ENCODE assay signal across 1 cellular context in genomic region chr3:71708478-71709098, GRCh38.
TF ChIP-seq lines count a peak whose summit lies in the region.

No MANE protein-coding gene starts in this region.

TF ChIP-seq in HepG2, 621 proteins besides CTCF, POLR2A, EP300 and RAD21:
- TF ChIP-seq, protein P1, sequence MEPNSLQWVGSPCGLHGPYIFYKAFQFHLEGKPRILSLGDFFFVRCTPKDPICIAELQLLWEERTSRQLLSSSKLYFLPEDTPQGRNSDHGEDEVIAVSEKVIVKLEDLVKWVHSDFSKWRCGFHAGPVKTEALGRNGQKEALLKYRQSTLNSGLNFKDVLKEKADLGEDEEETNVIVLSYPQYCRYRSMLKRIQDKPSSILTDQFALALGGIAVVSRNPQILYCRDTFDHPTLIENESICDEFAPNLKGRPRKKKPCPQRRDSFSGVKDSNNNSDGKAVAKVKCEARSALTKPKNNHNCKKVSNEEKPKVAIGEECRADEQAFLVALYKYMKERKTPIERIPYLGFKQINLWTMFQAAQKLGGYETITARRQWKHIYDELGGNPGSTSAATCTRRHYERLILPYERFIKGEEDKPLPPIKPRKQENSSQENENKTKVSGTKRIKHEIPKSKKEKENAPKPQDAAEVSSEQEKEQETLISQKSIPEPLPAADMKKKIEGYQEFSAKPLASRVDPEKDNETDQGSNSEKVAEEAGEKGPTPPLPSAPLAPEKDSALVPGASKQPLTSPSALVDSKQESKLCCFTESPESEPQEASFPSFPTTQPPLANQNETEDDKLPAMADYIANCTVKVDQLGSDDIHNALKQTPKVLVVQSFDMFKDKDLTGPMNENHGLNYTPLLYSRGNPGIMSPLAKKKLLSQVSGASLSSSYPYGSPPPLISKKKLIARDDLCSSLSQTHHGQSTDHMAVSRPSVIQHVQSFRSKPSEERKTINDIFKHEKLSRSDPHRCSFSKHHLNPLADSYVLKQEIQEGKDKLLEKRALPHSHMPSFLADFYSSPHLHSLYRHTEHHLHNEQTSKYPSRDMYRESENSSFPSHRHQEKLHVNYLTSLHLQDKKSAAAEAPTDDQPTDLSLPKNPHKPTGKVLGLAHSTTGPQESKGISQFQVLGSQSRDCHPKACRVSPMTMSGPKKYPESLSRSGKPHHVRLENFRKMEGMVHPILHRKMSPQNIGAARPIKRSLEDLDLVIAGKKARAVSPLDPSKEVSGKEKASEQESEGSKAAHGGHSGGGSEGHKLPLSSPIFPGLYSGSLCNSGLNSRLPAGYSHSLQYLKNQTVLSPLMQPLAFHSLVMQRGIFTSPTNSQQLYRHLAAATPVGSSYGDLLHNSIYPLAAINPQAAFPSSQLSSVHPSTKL (CRISPR knock-in tag; IDR thresholded peaks at IDR 0.05) = no peak
- TF ChIP-seq MZF1 (CRISPR knock-in tag; IDR thresholded peaks at IDR 0.05; ENCODE audit: borderline replicate concordance) = no peak
- TF ChIP-seq HIVEP1 (CRISPR knock-in tag; IDR thresholded peaks at IDR 0.05) = no peak
- TF ChIP-seq, protein P2, sequence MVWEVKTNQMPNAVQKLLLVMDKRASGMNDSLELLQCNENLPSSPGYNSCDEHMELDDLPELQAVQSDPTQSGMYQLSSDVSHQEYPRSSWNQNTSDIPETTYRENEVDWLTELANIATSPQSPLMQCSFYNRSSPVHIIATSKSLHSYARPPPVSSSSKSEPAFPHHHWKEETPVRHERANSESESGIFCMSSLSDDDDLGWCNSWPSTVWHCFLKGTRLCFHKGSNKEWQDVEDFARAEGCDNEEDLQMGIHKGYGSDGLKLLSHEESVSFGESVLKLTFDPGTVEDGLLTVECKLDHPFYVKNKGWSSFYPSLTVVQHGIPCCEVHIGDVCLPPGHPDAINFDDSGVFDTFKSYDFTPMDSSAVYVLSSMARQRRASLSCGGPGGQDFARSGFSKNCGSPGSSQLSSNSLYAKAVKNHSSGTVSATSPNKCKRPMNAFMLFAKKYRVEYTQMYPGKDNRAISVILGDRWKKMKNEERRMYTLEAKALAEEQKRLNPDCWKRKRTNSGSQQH (CRISPR knock-in tag; IDR thresholded peaks at IDR 0.05; ENCODE audit: low read depth) = no peak
- TF ChIP-seq TGIF2 (CRISPR knock-in tag; IDR thresholded peaks at IDR 0.05) = no peak
- TF ChIP-seq ZNF335 (CRISPR knock-in tag; IDR thresholded peaks at IDR 0.05) = no peak
- no peak for TF ChIP-seq ZNF670 (CRISPR knock-in tag; IDR thresholded peaks at IDR 0.05; ENCODE audit: borderline replicate concordance)
- TF ChIP-seq GTF3A (CRISPR knock-in tag; conservative IDR thresholded peaks at IDR 0.05) = no peak
- no peak for TF ChIP-seq TEF (CRISPR knock-in tag; IDR thresholded peaks at IDR 0.05)
- TF ChIP-seq TCF12 (IDR thresholded peaks at IDR 0.05) = no peak
- TF ChIP-seq TCF12 (CRISPR knock-in tag; IDR thresholded peaks at IDR 0.05) = no peak
- TF ChIP-seq HMG20B (CRISPR knock-in tag; conservative IDR thresholded peaks at IDR 0.05) = no peak
- TF ChIP-seq, protein P3, sequence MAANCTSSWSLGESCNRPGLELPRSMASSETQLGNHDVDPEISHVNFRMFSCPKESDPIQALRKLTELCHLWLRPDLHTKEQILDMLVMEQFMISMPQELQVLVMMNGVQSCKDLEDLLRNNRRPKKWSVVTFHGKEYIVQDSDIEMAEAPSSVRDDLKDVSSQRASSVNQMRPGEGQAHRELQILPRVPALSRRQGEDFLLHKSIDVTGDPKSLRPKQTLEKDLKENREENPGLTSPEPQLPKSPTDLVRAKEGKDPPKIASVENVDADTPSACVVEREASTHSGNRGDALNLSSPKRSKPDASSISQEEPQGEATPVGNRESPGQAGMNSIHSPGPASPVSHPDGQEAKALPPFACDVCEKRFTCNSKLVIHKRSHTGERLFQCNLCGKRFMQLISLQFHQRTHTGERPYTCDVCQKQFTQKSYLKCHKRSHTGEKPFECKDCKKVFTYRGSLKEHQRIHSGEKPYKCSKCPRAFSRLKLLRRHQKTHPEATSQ (CRISPR knock-in tag; IDR thresholded peaks at IDR 0.05; ENCODE audit: borderline replicate concordance) = no peak
- TF ChIP-seq MATR3 (CRISPR knock-in tag; IDR thresholded peaks at IDR 0.05) = no peak
- no peak for TF ChIP-seq SMAD3 (CRISPR knock-in tag; IDR thresholded peaks at IDR 0.05)
TF ChIP-seq in HepG2: peak in this region for 0.
